Comparison of ENCODE assay signal across 11 cellular contexts in genomic region chr1:31101147-31101502, GRCh38. TPM values are rescaled to one million over a fixed set of nuclear protein-coding genes. Genes with fewer than 3 reads are reported as not detected.
DNase-seq lines count a peak whose midpoint lies in the region; ATAC-seq and TF ChIP-seq lines count a peak whose summit lies in the region.
"Had no signal": no experiment of that assay in that cellular context is flagged by ENCODE, and none has a peak within 500 bp of the region (broad histone marks: within the 10 kb centered on the region; RNA-seq: fewer than 3 reads in every experiment).

No MANE protein-coding gene starts in this region.

- H3K27me3 ChIP-seq in SJSA1 (replicated peaks) (no peaks in the 10 kb centered on the region), skeletal muscle satellite cell (ENCODE audit: control insufficient read depth, insufficient read depth, low read length) (no peaks in the 10 kb centered on the region)
- H3K27me3 ChIP-seq: uterus had no signal

- POLR2A ChIA-PET in HEK293 (lab: Yijun Ruan, JAX) = no interaction called here
- POLR2A ChIA-PET in activated CD4-positive, alpha-beta memory T cell treated with anti-CD3 and anti-CD28 coated beads for 36 hours (lab: Charles Lee) = interaction anchor here (0.6 kb wide), 1 partner anchor 122 kb away, joined by 3 read pairs; no protein-coding TSS in a partner anchor

- intact Hi-C loops in activated CD4-positive, alpha-beta memory T cell treated with anti-CD3 and anti-CD28 coated beads for 36 hours (cut with micrococcal nuclease) = no loop called here
- intact Hi-C loops in natural killer cell (cut with micrococcal nuclease) = no loop called here

- H3K4me1 ChIP-seq in HEK293 (ENCODE audit: control insufficient read depth, insufficient read depth, low read length) (peaks cover 3% of the 10 kb centered on the region), SJSA1 (replicated peaks) (peaks cover 9% of the 10 kb centered on the region), skeletal muscle satellite cell (ENCODE audit: control insufficient read depth, insufficient read depth, low read length) (peaks cover 17% of the 10 kb centered on the region)
- H3K4me1 ChIP-seq: uterus had no signal

- H3K36me3 Mint-ChIP-seq in activated CD4-positive, alpha-beta memory T cell treated with anti-CD3 and anti-CD28 coated beads for 36 hours = no peaks in the 10 kb centered on the region
- H3K36me3 Mint-ChIP-seq in natural killer cell = no peaks in the 10 kb centered on the region

- H3K27ac ChIP-seq in HEK293 (ENCODE audit: extremely low read depth, low read depth, low read length) (no peak overlapping the region), SJSA1 (no peak overlapping the region)
- H3K27ac ChIP-seq: HL-60, uterus had no signal

- peak; percentile 44 to 71 for DNase-seq in SJSA1 (ENCODE audit: low read depth in 1 of 2, low spot score in 2 of 2)
- peak; percentile 38 to 70 for DNase-seq in foreskin fibroblast
- DNase-seq in activated CD4-positive, alpha-beta memory T cell treated with anti-CD3 and anti-CD28 coated beads for 36 hours = no peak
- DNase-seq in cortex of kidney (lab: John Stamatoyannopoulos, UW) = no peak
- DNase-seq in NOMO-1 treated with dmso at 0.1 percent for 144 hours (lab: John Stamatoyannopoulos, UW; ENCODE audit: unreplicated experiment) = no peak
- no peak for DNase-seq in natural killer cell
- DNase-seq: caudate nucleus, uterus had no signal

- no peak overlapping the region for H3K9ac ChIP-seq in skeletal muscle satellite cell (ENCODE audit: low read depth, low read length)

- ATAC-seq in natural killer cell = no peak

- no peaks in the 10 kb centered on the region for H3K9me3 Mint-ChIP-seq in activated CD4-positive, alpha-beta memory T cell treated with anti-CD3 and anti-CD28 coated beads for 36 hours
- no peaks in the 10 kb centered on the region for H3K9me3 Mint-ChIP-seq in natural killer cell

- CTCF ChIA-PET in HEK293 (lab: Yijun Ruan, JAX) = no interaction called here
- CTCF ChIA-PET in activated CD4-positive, alpha-beta memory T cell treated with anti-CD3 and anti-CD28 coated beads for 36 hours (lab: Charles Lee) = no interaction called here

- H3K27ac Mint-ChIP-seq in activated CD4-positive, alpha-beta memory T cell treated with anti-CD3 and anti-CD28 coated beads for 36 hours = no peak overlapping the region
- H3K27ac Mint-ChIP-seq in natural killer cell = no peak overlapping the region

- no peaks in the 10 kb centered on the region for H3K9me3 ChIP-seq in HEK293 (ENCODE audit: control insufficient read depth, insufficient read depth, low read depth, low read length)
- H3K9me3 ChIP-seq in SJSA1 (replicated peaks) = no peaks in the 10 kb centered on the region
- no peaks in the 10 kb centered on the region for H3K9me3 ChIP-seq in skeletal muscle satellite cell (replicated peaks; ENCODE audit: low read length)
- H3K9me3 ChIP-seq: uterus had no signal

- no peak overlapping the region for H3K4me3 Mint-ChIP-seq in activated CD4-positive, alpha-beta memory T cell treated with anti-CD3 and anti-CD28 coated beads for 36 hours
- no peak overlapping the region for H3K4me3 Mint-ChIP-seq in natural killer cell

- no peaks in the 10 kb centered on the region for H3K4me1 Mint-ChIP-seq in activated CD4-positive, alpha-beta memory T cell treated with anti-CD3 and anti-CD28 coated beads for 36 hours (ENCODE audit: low read depth)
- H3K4me1 Mint-ChIP-seq in natural killer cell = no peaks in the 10 kb centered on the region

- no peak overlapping the region for H3K4me3 ChIP-seq in HEK293 (ENCODE audit: low read depth, low read length)
- no peak overlapping the region for H3K4me3 ChIP-seq in SJSA1
- H3K4me3 ChIP-seq in foreskin fibroblast (ENCODE audit: low read depth in 1 of 2, low read length in 2 of 2) = no peak overlapping the region
- no peak overlapping the region for H3K4me3 ChIP-seq in skeletal muscle satellite cell (ENCODE audit: low read length)
- H3K4me3 ChIP-seq: uterus had no signal

- H3K27me3 Mint-ChIP-seq in activated CD4-positive, alpha-beta memory T cell treated with anti-CD3 and anti-CD28 coated beads for 36 hours = no peaks in the 10 kb centered on the region
- no peaks in the 10 kb centered on the region for H3K27me3 Mint-ChIP-seq in natural killer cell (ENCODE audit: low read depth in 2 of 2)

- H3K36me3 ChIP-seq in HEK293 (ENCODE audit: control insufficient read depth in 2 of 2, insufficient read depth in 1 of 2, low read length in 2 of 2) (no peaks in the 10 kb centered on the region), SJSA1 (no peaks in the 10 kb centered on the region), skeletal muscle satellite cell (ENCODE audit: insufficient read depth, low read length) (no peaks in the 10 kb centered on the region)
- H3K36me3 ChIP-seq: uterus had no signal

- no peak for TF ChIP-seq CTCF in HEK293 (tag by site-specific recombination; IDR thresholded peaks at IDR 0.05)
- no peak for TF ChIP-seq CTCF in foreskin fibroblast (IDR thresholded peaks at IDR 0.05; ENCODE audit: low read depth, low read length)
- TF ChIP-seq CTCF in natural killer cell (IDR thresholded peaks at IDR 0.05) = no peak

- peak overlapping the region; percentile 0 for H3K4me2 ChIP-seq in skeletal muscle satellite cell (ENCODE audit: low read length)

TF ChIP-seq in HEK293, 187 proteins besides CTCF, POLR2A, EP300 and RAD21 (continues in another document):
- no peak for TF ChIP-seq ZNF155 (tag by site-specific recombination; IDR thresholded peaks at IDR 0.05)
- no peak for TF ChIP-seq ZNF596 (tag by site-specific recombination; IDR thresholded peaks at IDR 0.05)
- TF ChIP-seq ZNF843 (tag by site-specific recombination; IDR thresholded peaks at IDR 0.05) = no peak
- TF ChIP-seq ZNF398 (tag by site-specific recombination; IDR thresholded peaks at IDR 0.05) = peak; percentile 73
- TF ChIP-seq ZNF248 (tag by site-specific recombination; IDR thresholded peaks at IDR 0.05) = no peak
- no peak for TF ChIP-seq AEBP2 (tag by site-specific recombination; IDR thresholded peaks at IDR 0.05; ENCODE audit: borderline replicate concordance)
- no peak for TF ChIP-seq ZNF391 (tag by site-specific recombination; IDR thresholded peaks at IDR 0.05; ENCODE audit: borderline replicate concordance, low read depth)
- no peak for TF ChIP-seq MEIS1 (CRISPR knock-in tag; IDR thresholded peaks at IDR 0.05; ENCODE audit: borderline replicate concordance)
- no peak for TF ChIP-seq ZFP37 (tag by site-specific recombination; IDR thresholded peaks at IDR 0.05)
- no peak for TF ChIP-seq ZNF292 (tag by site-specific recombination; IDR thresholded peaks at IDR 0.05; ENCODE audit: borderline replicate concordance, low read depth)
- TF ChIP-seq TSHZ1 (tag by site-specific recombination; IDR thresholded peaks at IDR 0.05; ENCODE audit: borderline replicate concordance) = no peak

RNA-seq across cellular contexts. Expression of gene PUM1, which starts 35.6 kb away (rescaled TPM):
- total RNA-seq in SJSA1 (2014; rRNA removed; shearing (Covaris generic)) = 23.0 and 36.6 TPM in 2 replicates
- total RNA-seq in skeletal muscle satellite cell (2012; rRNA removed) = 44.4 and 49.4 TPM in 2 replicates
- total RNA-seq in activated CD4-positive, alpha-beta memory T cell treated with anti-CD3 and anti-CD28 coated beads for 36 hours = 10 to 100 TPM; 77.8 to 80.5 TPM
- total RNA-seq in natural killer cell = 100 to 1,000 TPM; 193 to 209 (median 202) TPM

Comparison
In these comparisons a context has a peak if more than half of its experiments do, and no peak if none do; other contexts are left out.
1. DNase-seq: peak in SJSA1 (2 of 2) and foreskin fibroblast (2 of 2); none in activated CD4-positive, alpha-beta memory T cell treated with anti-CD3 and anti-CD28 coated beads for 36 hours (single experiment), cortex of kidney (single experiment), NOMO-1 treated with dmso at 0.1 percent for 144 hours (single experiment) and natural killer cell (single experiment).